ENCODE assay signal across 14 cellular contexts in the genomic region with DNA sequence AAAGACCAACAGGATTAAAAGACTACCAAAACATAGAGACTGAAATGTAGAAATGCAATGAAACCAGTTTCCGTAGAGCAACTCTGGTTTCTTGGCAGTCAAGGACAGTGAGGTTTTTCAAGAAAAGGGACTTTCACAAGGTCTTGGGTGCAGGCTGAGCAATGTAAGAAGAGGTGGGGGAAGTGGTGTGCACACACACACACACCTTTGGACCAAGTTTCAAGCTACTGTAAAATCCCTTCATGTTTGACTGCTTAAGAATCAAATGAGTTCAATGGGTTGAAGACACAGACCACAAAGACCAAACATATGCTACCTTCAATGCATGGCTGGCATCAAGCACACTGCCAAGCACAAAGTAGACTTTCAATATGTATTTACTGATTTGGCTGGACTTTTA.
DNase-seq lines count a peak whose midpoint lies in the region; ATAC-seq and TF ChIP-seq lines count a peak whose summit lies in the region.
"Had no signal": no experiment of that assay in that cellular context is flagged by ENCODE, and none has a peak within 500 bp of the region (broad histone marks: within the 10 kb centered on the region; RNA-seq: fewer than 3 reads in every experiment).

No MANE protein-coding gene starts in this region.

- H3K4me2 ChIP-seq in KMS-11 = peak overlapping the region; percentile 45; the same call in 1 of the 2 replicates

- no peak overlapping the region for H3K4me3 ChIP-seq in KMS-11 (IDR thresholded peaks at IDR 0.05; ENCODE audit: insufficient read depth, low read depth, low read length)
- H3K4me3 ChIP-seq: SJSA1 had no signal

- ATAC-seq in GM18868 (IDR thresholded peaks at IDR 0.05; ENCODE audit: unreplicated experiment) (peak; percentile 98), GM21367 (IDR thresholded peaks at IDR 0.05; ENCODE audit: unreplicated experiment) (peak; percentile 92), HG03025 (IDR thresholded peaks at IDR 0.05; ENCODE audit: low FRiP score, unreplicated experiment) (peak; percentile 68)
- ATAC-seq: CD8-positive, alpha-beta T cell; stimulated activated effector memory CD8-positive, alpha-beta T cell treated with anti-CD3 and anti-CD28 coated beads, Interleukin-12 subunit alpha, Interleukin-12 subunit beta, amount 100 ng/mL, for 72 hours had no signal

- no peaks in the 10 kb centered on the region for H4K20me1 ChIP-seq in KMS-11 (ENCODE audit: insufficient read depth)

- peaks cover 30% of the 10 kb centered on the region for H3K4me1 ChIP-seq in KMS-11 (ENCODE audit: low read depth, poor library complexity, severe bottlenecking)
- H3K4me1 ChIP-seq: SJSA1 had no signal

- no peak overlapping the region for H2AFZ ChIP-seq in KMS-11 (ENCODE audit: low read depth)

- H3K27ac ChIP-seq in KMS-11 = peak overlapping the region; percentile 21; the same call in 1 of the 2 replicates
- H3K27ac ChIP-seq: SJSA1, VCaP had no signal

- H3K27me3 ChIP-seq in KMS-11 (ENCODE audit: insufficient read depth, low read depth) = no peaks in the 10 kb centered on the region
- H3K27me3 ChIP-seq: SJSA1 had no signal

- H3K9ac ChIP-seq in KMS-11 = no peak overlapping the region

- DNase-seq in anterior cingulate cortex (lab: John Stamatoyannopoulos, UW) = no peak
- no peak for DNase-seq in activated CD4-positive, alpha-beta T cell treated with anti-CD3 and anti-CD28 coated beads, Interleukin-2, amount 50 U/mL, for 4 hours
- DNase-seq in NCI-H1436 treated with DMSO at 0.1 percent for 48 hours (lab: John Stamatoyannopoulos, UW) = no peak
- no peak for DNase-seq in EL
- DNase-seq: CD8-positive, alpha-beta T cell; mesendoderm; posterior cingulate gyrus had no signal

- no peaks in the 10 kb centered on the region for H3K36me3 ChIP-seq in KMS-11 (ENCODE audit: insufficient read depth)
- H3K36me3 ChIP-seq: SJSA1 had no signal

- TF ChIP-seq CTCF in KMS-11 (conservative IDR thresholded peaks at IDR 0.05; ENCODE audit: low read depth, low read length) = no peak

- no peaks in the 10 kb centered on the region for H3K79me2 ChIP-seq in KMS-11 (ENCODE audit: insufficient read depth, low read depth)
